In genomic region chr20:50595988-50596693, GRCh38 we compare ENCODE assay signal across 13 cellular contexts.
A peak's percentile ranks its signal among the peaks of the same experiment; 100 is the strongest.
DNase-seq lines count a peak whose midpoint lies in the region; ATAC-seq, FAIRE-seq and TF ChIP-seq lines count a peak whose summit lies in the region.
"Had no signal": no experiment of that assay in that cellular context is flagged by ENCODE, and none has a peak within 500 bp of the region (broad histone marks: within the 10 kb centered on the region; RNA-seq: fewer than 3 reads in every experiment).

No MANE protein-coding gene starts in this region.

- H3K23ac ChIP-seq in H1 (ENCODE audit: insufficient read length), result no peak overlapping the region

- POLR2A ChIA-PET in H1 (lab: Charles Lee; ENCODE audit: partially characterized antibody), result interaction anchor here (0.9 to 1.5 kb wide), 2 partner anchors 15 to 40 kb away, joined by 3 read pairs; no protein-coding TSS in a partner anchor

- H3K27ac Mint-ChIP-seq in IgD-negative memory B cell (peak overlapping the region; percentile 82 to 95 (median 92)), nephron progenitor cell (peak overlapping the region; percentile 93)

- TF ChIP-seq EP300 in H1 (IDR thresholded peaks at IDR 0.05; ENCODE audit: borderline replicate concordance in 1 of 2, low read depth in 2 of 2, low read length in 2 of 2), result no peak

- FAIRE-seq in H1 (lab: Jason Lieb, UNC), result no peak
- FAIRE-seq in GM19239 (lab: Jason Lieb, UNC), result no peak
- FAIRE-seq: GM18507 had no signal

- H2BK5ac ChIP-seq in H1 (ENCODE audit: low read depth, low read length), result peak overlapping the region; percentile 78; the same call in 1 of the 2 replicates

- H2BK15ac ChIP-seq in H1 (ENCODE audit: low read length), result peak overlapping the region; percentile 92; the same call in 1 of the 2 replicates

- H3K27ac ChIP-seq in BLaER1 treated with 17β-estradiol and CSF1 and Interleukin-3, amounts not matched to agents 10 nM and 100 nM, result no peak overlapping the region
- no peak overlapping the region for H3K27ac ChIP-seq in H1 (ENCODE audit: low read depth, low read length)
- H3K27ac ChIP-seq: prostate gland had no signal

- H3K36me3 Mint-ChIP-seq in IgD-negative memory B cell (no peaks in the 10 kb centered on the region), nephron progenitor cell (ENCODE audit: low read depth) (no peaks in the 10 kb centered on the region)

- TF ChIP-seq POLR2A in H1 (IDR thresholded peaks at IDR 0.05; ENCODE audit: control extremely low read depth in 1 of 2, low read depth in 2 of 2, low read length in 2 of 2), result no peak

- CTCF ChIA-PET in H1 (lab: Charles Lee; ENCODE audit: partially characterized antibody), result interaction anchor here (0.6 to 5.4 kb wide), 8 partner anchors 10 to 410 kb away, joined by 3 to 36 read pairs (median 3); no protein-coding TSS in a partner anchor

- no peaks in the 10 kb centered on the region for H3K9me3 ChIP-seq in BLaER1 treated with 17β-estradiol and CSF1 and Interleukin-3, amounts not matched to agents 10 nM and 100 nM (replicated peaks in 1 of 11)
- no peaks in the 10 kb centered on the region for H3K9me3 ChIP-seq in H1 (ENCODE audit: insufficient read depth in 2 of 2, low read depth in 1 of 2, low read length in 1 of 2)
- H3K9me3 ChIP-seq: prostate gland had no signal

- no peak overlapping the region for H3K4me3 ChIP-seq in BLaER1 treated with 17β-estradiol and CSF1 and Interleukin-3, amounts not matched to agents 10 nM and 100 nM
- H3K4me3 ChIP-seq in H1 (ENCODE audit: extremely low read depth in 1 of 4, insufficient read depth in 2 of 4, low read depth in 3 of 4, low read length in 4 of 4), result no peak overlapping the region
- H3K4me3 ChIP-seq: prostate gland had no signal

- H2AK5ac ChIP-seq in H1 (ENCODE audit: low read depth, low read length), result 0 out of 2 replicates have a peak overlapping the region, but pooled peaks have one; percentile 15

- WGBS in H1 (ENCODE audit: extremely low coverage in 1 of 2, insufficient coverage in 1 of 2, insufficient read length in 1 of 2, insufficient replicate concordance in 2 of 2, low coverage in 1 of 2, low lambda C conversion rate in 2 of 2, missing lambda C conversion rate in 1 of 2), 2 experiments, result 79% methylated on average over 15 of the region's 15 CpGs; no CpG with 5 or more reads in 1 of the 2 experiments

- peak overlapping the region in 8 of 11 experiments; percentile 2 to 46 (median 22); a peak in 4 of 22 replicates for H3K4me2 ChIP-seq in BLaER1 treated with 17β-estradiol and CSF1 and Interleukin-3, amounts not matched to agents 10 nM and 100 nM
- H3K4me2 ChIP-seq in H1 (ENCODE audit: insufficient read depth in 1 of 2, low read depth in 2 of 2, low read length in 2 of 2), result no peak overlapping the region

- 0 out of 2 replicates have a peak overlapping the region, but pooled peaks have one; percentile 61 for H2BK20ac ChIP-seq in H1 (ENCODE audit: low read length)

- no peak overlapping the region for H3K9ac ChIP-seq in BLaER1 treated with 17β-estradiol and CSF1 and Interleukin-3, amounts not matched to agents 10 nM and 100 nM
- no peak overlapping the region for H3K9ac ChIP-seq in H1 (replicated peaks in 1 of 4; ENCODE audit: extremely low read depth in 1 of 4, low read depth in 3 of 4, low read length in 3 of 4)

- no peak overlapping the region for H2AFZ ChIP-seq in H1 (ENCODE audit: low read length)

- no peak overlapping the region for H4K5ac ChIP-seq in H1 (ENCODE audit: insufficient read length, low read depth, low read length)

- H3K18ac ChIP-seq in H1 (ENCODE audit: extremely low read depth, low read length), result peak overlapping the region; percentile 78; the same call in 1 of the 2 replicates

- no peaks in the 10 kb centered on the region for H3K27me3 ChIP-seq in BLaER1 treated with 17β-estradiol and CSF1 and Interleukin-3, amounts not matched to agents 10 nM and 100 nM
- H3K27me3 ChIP-seq in H1 (replicated peaks in 1 of 4; ENCODE audit: control insufficient read depth in 3 of 4, extremely low read depth in 1 of 4, insufficient read depth in 3 of 4, low read length in 3 of 4), result no peaks in the 10 kb centered on the region

- H2BK12ac ChIP-seq in H1 (ENCODE audit: low read depth, low read length), result peak overlapping the region; percentile 92; the same call in 1 of the 2 replicates

- no peaks in the 10 kb centered on the region for H3K79me2 ChIP-seq in H1 (ENCODE audit: control insufficient read depth in 1 of 2, insufficient read depth in 2 of 2, low read length in 2 of 2)

- H3K4me1 Mint-ChIP-seq in IgD-negative memory B cell (peaks cover 12 to 38% (median 35%) of the 10 kb centered on the region in 3 donors), nephron progenitor cell (peaks cover 21% of the 10 kb centered on the region)

- H2BK120ac ChIP-seq in H1 (replicated peaks; ENCODE audit: low read depth, low read length), result no peak overlapping the region

- H3K4me1 ChIP-seq in BLaER1 treated with 17β-estradiol and CSF1 and Interleukin-3, amounts not matched to agents 10 nM and 100 nM, result peaks cover 8 to 49% (median 28%) of the 10 kb centered on the region in 10 experiments; a peak in 19 of 20 replicates
- peaks cover 0 to 13% (median 8%) of the 10 kb centered on the region in 4 experiments; a peak in 4 of 7 replicates for H3K4me1 ChIP-seq in H1 (replicated peaks in 1 of 4; ENCODE audit: control insufficient read depth in 3 of 4, insufficient read depth in 4 of 4, low read length in 3 of 4)
- H3K4me1 ChIP-seq: prostate gland had no signal

- no peaks in the 10 kb centered on the region; the same call in 1 of the 2 replicates for H3K23me2 ChIP-seq in H1 (ENCODE audit: low read depth, low read length)

- TF ChIP-seq CTCF in H1 (IDR thresholded peaks at IDR 0.05; ENCODE audit: control extremely low read depth in 1 of 3, insufficient read depth in 1 of 3, low read depth in 1 of 3, low read length in 3 of 3) (no peak), nephron progenitor cell (IDR thresholded peaks at IDR 0.05) (no peak)

- H3K14ac ChIP-seq in H1 (ENCODE audit: insufficient read length), result no peak overlapping the region

- H3K4me3 Mint-ChIP-seq in IgD-negative memory B cell, result peak overlapping the region in 3 of 4 donors; percentile 52 to 76 (median 63)
- H3K4me3 Mint-ChIP-seq in nephron progenitor cell, result peak overlapping the region; percentile 34
- H3K4me3 Mint-ChIP-seq: activated T-helper 17 cell treated with anti-CD3 and anti-CD28 coated beads, Interleukin-2, amount 50 U/mL, for 72 hours had no signal

- no peaks in the 10 kb centered on the region; the same call in 1 of the 2 replicates for H3K79me1 ChIP-seq in H1 (ENCODE audit: low read depth, low read length)

- peaks cover 15% of the 10 kb centered on the region for H3K27me3 Mint-ChIP-seq in IgD-negative memory B cell
- H3K27me3 Mint-ChIP-seq in nephron progenitor cell (ENCODE audit: low read depth, poor library complexity), result no peaks in the 10 kb centered on the region

- no peak overlapping the region for H3K56ac ChIP-seq in H1 (replicated peaks; ENCODE audit: insufficient read length, low read depth, low read length)

- peaks cover 0 to 29% (median 0%) of the 10 kb centered on the region in 11 experiments; a peak in 4 of 22 replicates for H4K20me1 ChIP-seq in BLaER1 treated with 17β-estradiol and CSF1 and Interleukin-3, amounts not matched to agents 10 nM and 100 nM
- H4K20me1 ChIP-seq in H1 (replicated peaks in 1 of 2; ENCODE audit: control insufficient read depth in 1 of 2, insufficient read depth in 2 of 2, low read length in 2 of 2), result no peaks in the 10 kb centered on the region

- no peak for DNase-seq in H1 (ENCODE audit: low read depth in 1 of 2, low spot score in 2 of 2)
- no peak for DNase-seq in nephron progenitor cell
- no peak for DNase-seq in SIG-M5 treated with dmso at 0.1 percent for 504 hours (lab: John Stamatoyannopoulos, UW; ENCODE audit: unreplicated experiment)
- no peak for DNase-seq in GM19239 (ENCODE audit: insufficient read length, low spot score)
- DNase-seq in NAMALWA (ENCODE audit: low spot score), result no peak
- DNase-seq: NCI-H2081 treated with DMSO at 0.1 percent for 48 hours; stimulated activated naive CD4-positive, alpha-beta T cell had no signal

- no peak for ATAC-seq in HG03442 (IDR thresholded peaks at IDR 0.05; ENCODE audit: unreplicated experiment)
- ATAC-seq: activated T-helper 17 cell treated with anti-CD3 and anti-CD28 coated beads, Interleukin-2, amount 50 U/mL, for 72 hours had no signal

- H4K8ac ChIP-seq in H1 (ENCODE audit: extremely low read depth, insufficient read depth, low read length), result peak overlapping the region; percentile 6; the same call in 1 of the 2 replicates

- H3K36me3 ChIP-seq in BLaER1 treated with 17β-estradiol and CSF1 and Interleukin-3, amounts not matched to agents 10 nM and 100 nM, result peaks cover 0 to 3% (median 0%) of the 10 kb centered on the region in 11 experiments; a peak in 2 of 22 replicates
- H3K36me3 ChIP-seq in H1 (ENCODE audit: control insufficient read depth in 2 of 4, insufficient read depth in 4 of 4, low read length in 3 of 4), result no peaks in the 10 kb centered on the region
- H3K36me3 ChIP-seq: prostate gland had no signal

- H3K4ac ChIP-seq in H1 (replicated peaks; ENCODE audit: insufficient read length, low read depth, low read length), result no peak overlapping the region

- no peak for TF ChIP-seq RAD21 in H1 (IDR thresholded peaks at IDR 0.05 in 1 of 2, conservative IDR thresholded peaks at IDR 0.05 in 1 of 2; ENCODE audit: low read depth in 2 of 2, low read length in 2 of 2)

- no peaks in the 10 kb centered on the region for H3K9me3 Mint-ChIP-seq in IgD-negative memory B cell
- H3K9me3 Mint-ChIP-seq in nephron progenitor cell, result no peaks in the 10 kb centered on the region
- H3K9me3 Mint-ChIP-seq: activated T-helper 17 cell treated with anti-CD3 and anti-CD28 coated beads, Interleukin-2, amount 50 U/mL, for 72 hours had no signal

- H4K91ac ChIP-seq in H1 (replicated peaks; ENCODE audit: insufficient read length, low read length), result no peak overlapping the region

TF ChIP-seq in H1, 55 proteins besides CTCF, POLR2A, EP300 and RAD21 (continues in another document):
- TF ChIP-seq SRF (IDR thresholded peaks at IDR 0.05; ENCODE audit: low read depth, low read length) (no peak), E2F6 (IDR thresholded peaks at IDR 0.05) (no peak), TAF7 (optimal IDR thresholded peaks at IDR 0.05; ENCODE audit: borderline replicate concordance, low read depth, low read length) (no peak), FOSL1 (IDR thresholded peaks at IDR 0.05; ENCODE audit: insufficient read depth, low read depth, low read length) (no peak), RBBP5 (IDR thresholded peaks at IDR 0.05; ENCODE audit: borderline replicate concordance, low read depth, low read length) (no peak), GTF2F1 (IDR thresholded peaks at IDR 0.05; ENCODE audit: borderline replicate concordance, low read depth, low read length) (no peak), SAP30 (IDR thresholded peaks at IDR 0.05; ENCODE audit: insufficient read depth, insufficient replicate concordance, low read length) (no peak), TEAD4 (IDR thresholded peaks at IDR 0.05; ENCODE audit: low read depth, low read length) (no peak)

Comparison
In these comparisons a context has a peak if more than half of its experiments do, and no peak if none do; other contexts are left out.
1. H3K4me2 ChIP-seq: peak in BLaER1 treated with 17β-estradiol and CSF1 and Interleukin-3, amounts not matched to agents 10 nM and 100 nM (8 of 11); none in H1 (0 of 2).